1 cellular context compared by ENCODE assay signal in genomic region chr3:128319741-128320141, GRCh38.
TF ChIP-seq lines count a peak whose summit lies in the region.

No MANE protein-coding gene starts in this region.

TF ChIP-seq in HepG2, 621 proteins besides CTCF, POLR2A, EP300 and RAD21 (continued from another document):
- TF ChIP-seq, protein P1, sequence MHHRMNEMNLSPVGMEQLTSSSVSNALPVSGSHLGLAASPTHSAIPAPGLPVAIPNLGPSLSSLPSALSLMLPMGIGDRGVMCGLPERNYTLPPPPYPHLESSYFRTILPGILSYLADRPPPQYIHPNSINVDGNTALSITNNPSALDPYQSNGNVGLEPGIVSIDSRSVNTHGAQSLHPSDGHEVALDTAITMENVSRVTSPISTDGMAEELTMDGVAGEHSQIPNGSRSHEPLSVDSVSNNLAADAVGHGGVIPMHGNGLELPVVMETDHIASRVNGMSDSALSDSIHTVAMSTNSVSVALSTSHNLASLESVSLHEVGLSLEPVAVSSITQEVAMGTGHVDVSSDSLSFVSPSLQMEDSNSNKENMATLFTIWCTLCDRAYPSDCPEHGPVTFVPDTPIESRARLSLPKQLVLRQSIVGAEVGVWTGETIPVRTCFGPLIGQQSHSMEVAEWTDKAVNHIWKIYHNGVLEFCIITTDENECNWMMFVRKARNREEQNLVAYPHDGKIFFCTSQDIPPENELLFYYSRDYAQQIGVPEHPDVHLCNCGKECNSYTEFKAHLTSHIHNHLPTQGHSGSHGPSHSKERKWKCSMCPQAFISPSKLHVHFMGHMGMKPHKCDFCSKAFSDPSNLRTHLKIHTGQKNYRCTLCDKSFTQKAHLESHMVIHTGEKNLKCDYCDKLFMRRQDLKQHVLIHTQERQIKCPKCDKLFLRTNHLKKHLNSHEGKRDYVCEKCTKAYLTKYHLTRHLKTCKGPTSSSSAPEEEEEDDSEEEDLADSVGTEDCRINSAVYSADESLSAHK (CRISPR knock-in tag; IDR thresholded peaks at IDR 0.05; ENCODE audit: borderline replicate concordance) = no peak
- TF ChIP-seq SNRNP70 (IDR thresholded peaks at IDR 0.05; ENCODE audit: low read depth, low read length) (no peak), PCBP1 (IDR thresholded peaks at IDR 0.05; ENCODE audit: borderline replicate concordance, low read depth, low read length) (no peak), ZNF101 (CRISPR knock-in tag; IDR thresholded peaks at IDR 0.05; ENCODE audit: borderline replicate concordance, low read depth) (no peak), KDM2A (CRISPR knock-in tag; IDR thresholded peaks at IDR 0.05; ENCODE audit: borderline replicate concordance, low read depth) (no peak), ZNF382 (CRISPR knock-in tag; IDR thresholded peaks at IDR 0.05; ENCODE audit: borderline replicate concordance) (no peak), ZSCAN20 (CRISPR knock-in tag; IDR thresholded peaks at IDR 0.05; ENCODE audit: borderline replicate concordance) (no peak), TARDBP (CRISPR knock-in tag; IDR thresholded peaks at IDR 0.05) (no peak)
- TF ChIP-seq, protein P2, sequence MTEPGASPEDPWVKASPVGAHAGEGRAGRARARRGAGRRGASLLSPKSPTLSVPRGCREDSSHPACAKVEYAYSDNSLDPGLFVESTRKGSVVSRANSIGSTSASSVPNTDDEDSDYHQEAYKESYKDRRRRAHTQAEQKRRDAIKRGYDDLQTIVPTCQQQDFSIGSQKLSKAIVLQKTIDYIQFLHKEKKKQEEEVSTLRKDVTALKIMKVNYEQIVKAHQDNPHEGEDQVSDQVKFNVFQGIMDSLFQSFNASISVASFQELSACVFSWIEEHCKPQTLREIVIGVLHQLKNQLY (CRISPR knock-in tag; IDR thresholded peaks at IDR 0.05) = no peak
